In the genomic region with DNA sequence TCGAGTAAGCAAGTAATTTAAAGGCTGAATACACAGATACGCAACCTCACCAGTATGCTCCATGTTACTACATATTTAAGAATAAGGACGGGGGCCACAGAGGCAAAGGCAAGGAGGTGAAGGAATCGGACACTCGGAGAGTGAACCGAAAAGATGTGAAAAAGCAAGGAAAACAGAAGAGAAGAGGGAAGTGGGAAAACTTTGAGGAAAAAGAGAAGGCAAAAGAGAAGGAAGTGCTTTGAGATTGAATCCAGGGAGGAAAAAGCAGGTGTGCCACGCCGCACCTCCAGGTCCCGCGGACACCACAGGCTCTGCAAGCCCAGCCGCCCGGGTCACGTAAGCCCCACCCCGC, we compare ENCODE assay signal across 7 cellular contexts. TPM values are rescaled to one million over a fixed set of nuclear protein-coding genes. Genes with fewer than 3 reads are reported as not detected.
DNase-seq lines count a peak whose midpoint lies in the region; ATAC-seq and TF ChIP-seq lines count a peak whose summit lies in the region.

No MANE protein-coding gene starts in this region.

- no peak for TF ChIP-seq CTCF in tibial nerve (IDR thresholded peaks at IDR 0.05)

- peaks cover 23% of the 10 kb centered on the region for H3K36me3 Mint-ChIP-seq in activated naive CD8-positive, alpha-beta T cell treated with anti-CD3 and anti-CD28 coated beads, Interleukin-2, amount 50 U/mL, for 24 hours (ENCODE audit: low read depth)

- intact Hi-C loops in head of caudate nucleus (cut with DNase I) = no loop called here

- no peak for TF ChIP-seq EP300 in tibial nerve (IDR thresholded peaks at IDR 0.05)

- DNase-seq in activated naive CD8-positive, alpha-beta T cell treated with anti-CD3 and anti-CD28 coated beads, Interleukin-2, amount 50 U/mL, for 24 hours = no peak
- peak in 1 of 2 donors; percentile 10 for DNase-seq in tibial nerve (ENCODE audit: low spot score in 2 of 2)
- no peak for DNase-seq in stimulated activated CD4-positive, alpha-beta T cell treated with anti-CD3 and anti-CD28 coated beads, Interleukin-2, amount 100 ng/mL, for 48 hours
- DNase-seq in head of caudate nucleus = no peak

- no peak for TF ChIP-seq POLR2A in tibial nerve (IDR thresholded peaks at IDR 0.05)

- H3K27me3 ChIP-seq in layer of hippocampus (ENCODE audit: control insufficient read depth, insufficient read depth, low read length) = no peaks in the 10 kb centered on the region
- no peaks in the 10 kb centered on the region for H3K27me3 ChIP-seq in tibial nerve

- H3K27ac Mint-ChIP-seq in activated naive CD8-positive, alpha-beta T cell treated with anti-CD3 and anti-CD28 coated beads, Interleukin-2, amount 50 U/mL, for 24 hours = peak overlapping the region; percentile 98

- peak overlapping the region; percentile 50 to 95 (median 93) for H3K4me3 ChIP-seq in tibial nerve

- peak overlapping the region; percentile 97 for H3K4me3 Mint-ChIP-seq in activated naive CD8-positive, alpha-beta T cell treated with anti-CD3 and anti-CD28 coated beads, Interleukin-2, amount 50 U/mL, for 24 hours

- no peaks in the 10 kb centered on the region for H3K27me3 Mint-ChIP-seq in activated naive CD8-positive, alpha-beta T cell treated with anti-CD3 and anti-CD28 coated beads, Interleukin-2, amount 50 U/mL, for 24 hours

- peaks cover 0 to 10% (median 0%) of the 10 kb centered on the region in 3 donors for H3K36me3 ChIP-seq in tibial nerve

- no peaks in the 10 kb centered on the region for H3K9me3 Mint-ChIP-seq in activated naive CD8-positive, alpha-beta T cell treated with anti-CD3 and anti-CD28 coated beads, Interleukin-2, amount 50 U/mL, for 24 hours

- peaks cover 50% of the 10 kb centered on the region for H3K4me1 Mint-ChIP-seq in activated naive CD8-positive, alpha-beta T cell treated with anti-CD3 and anti-CD28 coated beads, Interleukin-2, amount 50 U/mL, for 24 hours

- H3K4me1 ChIP-seq in tibial nerve = peaks cover 0 to 28% (median 15%) of the 10 kb centered on the region in 4 donors

- H3K9me3 ChIP-seq in tibial nerve = peaks cover 0 to 3% (median 0%) of the 10 kb centered on the region in 4 donors

- ATAC-seq in GM19035 (IDR thresholded peaks at IDR 0.05; ENCODE audit: unreplicated experiment) = peak; percentile 15
- ATAC-seq in HG03097 (IDR thresholded peaks at IDR 0.05; ENCODE audit: low FRiP score, unreplicated experiment) = peak; percentile 2
- ATAC-seq in activated naive CD8-positive, alpha-beta T cell treated with anti-CD3 and anti-CD28 coated beads, Interleukin-2, amount 50 U/mL, for 24 hours = no peak

- H3K27ac ChIP-seq in layer of hippocampus (ENCODE audit: low read depth, low read length) = peak overlapping the region; percentile 71
- peak overlapping the region; percentile 82 to 97 (median 94) for H3K27ac ChIP-seq in tibial nerve

- 0% methylated on average over 13 to 14 of the region's 14 CpGs for WGBS in tibial nerve, 2 donors

RNA-seq across cellular contexts. Expression of a gene that starts 0.4 kb away (rescaled TPM):
- total RNA-seq in tibial nerve = 10 to 100 TPM; 19.4 to 36.1 (median 31.5) TPM

RNA-seq across cellular contexts. Expression of a gene that starts 4.7 kb away (rescaled TPM):
- 10 to 100 TPM in 3 of 4 donors, 1 to 10 TPM in 1; 9.9 to 32.8 (median 15.7) TPM for total RNA-seq in tibial nerve
